ENCODE assay signal across 13 cellular contexts in the genomic region with DNA sequence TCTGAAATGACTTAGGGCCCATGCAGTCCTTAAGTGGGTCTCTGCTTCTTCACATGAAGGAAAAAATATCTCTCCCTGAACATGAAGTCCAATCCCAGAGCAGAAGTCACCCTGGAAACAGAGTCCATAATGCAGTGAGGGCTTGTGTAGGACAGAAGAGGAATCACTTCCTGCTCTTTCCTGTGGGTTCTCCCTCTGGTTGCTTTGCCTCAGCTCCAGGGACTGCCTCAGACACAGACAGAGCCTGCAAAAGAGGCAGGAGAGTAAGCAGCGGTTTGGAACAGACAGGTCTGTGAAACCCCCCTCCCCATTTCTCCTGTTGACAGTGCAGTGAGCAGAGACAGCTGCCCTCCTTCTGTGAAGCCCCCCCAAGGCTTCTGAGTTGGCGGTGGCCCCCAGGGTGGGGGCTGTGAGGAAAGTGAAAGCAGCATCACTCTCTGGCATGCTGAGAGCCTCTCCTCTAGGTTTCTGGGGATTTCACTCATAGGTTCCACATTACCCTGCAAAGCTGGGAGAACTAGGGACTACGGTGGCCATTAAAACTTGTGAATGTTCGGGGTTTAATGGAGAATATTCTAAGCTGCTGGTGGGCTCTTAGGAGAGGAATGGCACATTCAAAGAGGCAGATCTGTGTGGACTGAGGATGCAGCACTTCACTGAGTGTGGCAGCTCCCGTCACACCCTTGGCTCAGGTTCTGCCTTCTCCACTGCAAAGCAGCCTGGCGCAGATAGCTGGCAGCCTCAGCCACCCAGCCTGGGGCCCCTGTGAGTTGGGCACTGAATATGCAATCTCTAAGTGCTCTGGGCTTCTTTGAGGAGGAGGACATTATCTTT. TPM values are rescaled to one million over a fixed set of nuclear protein-coding genes. Genes with fewer than 3 reads are reported as not detected.
DNase-seq lines count a peak whose midpoint lies in the region; ATAC-seq, FAIRE-seq and TF ChIP-seq lines count a peak whose summit lies in the region.
"Had no signal": no experiment of that assay in that cellular context is flagged by ENCODE, and none has a peak within 500 bp of the region (broad histone marks: within the 10 kb centered on the region; RNA-seq: fewer than 3 reads in every experiment).

No MANE protein-coding gene starts in this region.

- H3K9me3 ChIP-seq in heart left ventricle (peaks cover 0 to under 1% (median 0%) of the 10 kb centered on the region in 12 donors), sigmoid colon (no peaks in the 10 kb centered on the region)
- H3K9me3 ChIP-seq: BLaER1 had no signal

- DNase-seq in G401 (ENCODE audit: low spot score) (peak; percentile 86), heart left ventricle (peak in 4 of 5 donors; percentile 38 to 76 (median 70)), sigmoid colon (no peak), NCI-H2196 treated with DMSO at 0.1 percent for 48 hours (lab: John Stamatoyannopoulos, UW; ENCODE audit: unreplicated experiment) (no peak), LoVo (ENCODE audit: low spot score) (no peak), GM19239 (ENCODE audit: insufficient read length, low spot score) (no peak)
- DNase-seq in activated T-helper 2 cell treated with anti-CD3 and anti-CD28 coated beads, Interferon-gamma antibody, Interleukin-2, Interleukin-4, amounts not matched to agents 10 μg/mL and 5 μg/mL and 100 μg/mL, durations not matched to agents 14 hours and 24 hours and 36 hours (ENCODE audit: low spot score) = peak; percentile 3
- DNase-seq: activated T-cell treated with anti-CD3 and anti-CD28 coated beads, Interleukin-2, amount 50 U/mL, for 24 hours; erythroblast; stimulated activated CD4-positive, alpha-beta T cell treated with anti-CD3 and anti-CD28 coated beads, Interleukin-12 subunit alpha, Interleukin-12 subunit beta, amount 100 ng/mL, for 4 hours had no signal

- peaks cover 0 to 53% (median 28%) of the 10 kb centered on the region in 12 donors for H3K4me1 ChIP-seq in heart left ventricle
- H3K4me1 ChIP-seq in sigmoid colon = peaks cover 0 to 24% (median 16%) of the 10 kb centered on the region in 4 donors

- no peak overlapping the region for H3K27ac Mint-ChIP-seq in activated T-helper 2 cell treated with anti-CD3 and anti-CD28 coated beads, Interferon-gamma antibody, Interleukin-2, Interleukin-4, amounts not matched to agents 10 μg/mL and 5 μg/mL and 100 μg/mL, durations not matched to agents 14 hours and 24 hours and 36 hours
- H3K27ac Mint-ChIP-seq: activated T-cell treated with anti-CD3 and anti-CD28 coated beads, Interleukin-2, amount 50 U/mL, for 24 hours had no signal

- TF ChIP-seq POLR2A in heart left ventricle (IDR thresholded peaks at IDR 0.05) = no peak
- TF ChIP-seq POLR2A in sigmoid colon (IDR thresholded peaks at IDR 0.05) = no peak

- no peaks in the 10 kb centered on the region for H3K36me3 ChIP-seq in heart left ventricle
- no peaks in the 10 kb centered on the region for H3K36me3 ChIP-seq in sigmoid colon
- H3K36me3 ChIP-seq: BLaER1 had no signal

- intact Hi-C loops in activated T-helper 2 cell treated with anti-CD3 and anti-CD28 coated beads, Interferon-gamma antibody, Interleukin-2, Interleukin-4, amounts not matched to agents 10 μg/mL and 5 μg/mL and 100 μg/mL, durations not matched to agents 14 hours and 24 hours and 36 hours (cut with micrococcal nuclease) = no loop called here
- intact Hi-C loops in heart left ventricle (cut with DNase I) (no loop called here), sigmoid colon (cut with DNase I) (loop anchor here (10.0 kb wide), 1 partner anchor 211 kb away; the partner anchor contains the start of gene ATP1A1)

- WGBS in heart left ventricle, 4 donors = 37 to 47% (median 40%) methylated on average over 6 of the region's 6 CpGs
- 53 to 65% methylated on average over 6 of the region's 6 CpGs for WGBS in sigmoid colon, 2 donors

- in situ Hi-C loops in G401 (cut with HindIII; ENCODE audit: low sequenced_read_pairs) = no loop called here

- no peak overlapping the region for H3K4me3 Mint-ChIP-seq in activated T-helper 2 cell treated with anti-CD3 and anti-CD28 coated beads, Interferon-gamma antibody, Interleukin-2, Interleukin-4, amounts not matched to agents 10 μg/mL and 5 μg/mL and 100 μg/mL, durations not matched to agents 14 hours and 24 hours and 36 hours (ENCODE audit: low read depth)
- H3K4me3 Mint-ChIP-seq: activated T-cell treated with anti-CD3 and anti-CD28 coated beads, Interleukin-2, amount 50 U/mL, for 24 hours had no signal

- peaks cover 6% of the 10 kb centered on the region for H3K4me1 Mint-ChIP-seq in activated T-helper 2 cell treated with anti-CD3 and anti-CD28 coated beads, Interferon-gamma antibody, Interleukin-2, Interleukin-4, amounts not matched to agents 10 μg/mL and 5 μg/mL and 100 μg/mL, durations not matched to agents 14 hours and 24 hours and 36 hours (ENCODE audit: low read depth)

- H3K27me3 ChIP-seq in heart left ventricle = no peaks in the 10 kb centered on the region
- no peaks in the 10 kb centered on the region for H3K27me3 ChIP-seq in sigmoid colon
- H3K27me3 ChIP-seq: BLaER1 had no signal

- FAIRE-seq in GM19239 (lab: Jason Lieb, UNC) = no peak

- ATAC-seq in heart left ventricle (peak; percentile 48 to 71 (median 66)), GM21786 (IDR thresholded peaks at IDR 0.05; ENCODE audit: unreplicated experiment) (no peak)

- H3K27me3 Mint-ChIP-seq in activated T-helper 2 cell treated with anti-CD3 and anti-CD28 coated beads, Interferon-gamma antibody, Interleukin-2, Interleukin-4, amounts not matched to agents 10 μg/mL and 5 μg/mL and 100 μg/mL, durations not matched to agents 14 hours and 24 hours and 36 hours (ENCODE audit: low read depth) = peaks cover 14% of the 10 kb centered on the region
- H3K27me3 Mint-ChIP-seq: activated T-cell treated with anti-CD3 and anti-CD28 coated beads, Interleukin-2, amount 50 U/mL, for 24 hours had no signal

- no peak for TF ChIP-seq CTCF in heart left ventricle (IDR thresholded peaks at IDR 0.05)
- no peak for TF ChIP-seq CTCF in sigmoid colon (IDR thresholded peaks at IDR 0.05)

- TF ChIP-seq EP300 in sigmoid colon (IDR thresholded peaks at IDR 0.05) = no peak

- no peaks in the 10 kb centered on the region for H3K9me3 Mint-ChIP-seq in activated T-helper 2 cell treated with anti-CD3 and anti-CD28 coated beads, Interferon-gamma antibody, Interleukin-2, Interleukin-4, amounts not matched to agents 10 μg/mL and 5 μg/mL and 100 μg/mL, durations not matched to agents 14 hours and 24 hours and 36 hours
- H3K9me3 Mint-ChIP-seq: activated T-cell treated with anti-CD3 and anti-CD28 coated beads, Interleukin-2, amount 50 U/mL, for 24 hours had no signal

- H3K36me3 Mint-ChIP-seq in activated T-helper 2 cell treated with anti-CD3 and anti-CD28 coated beads, Interferon-gamma antibody, Interleukin-2, Interleukin-4, amounts not matched to agents 10 μg/mL and 5 μg/mL and 100 μg/mL, durations not matched to agents 14 hours and 24 hours and 36 hours (ENCODE audit: low read depth) = no peaks in the 10 kb centered on the region

- H3K27ac ChIP-seq in heart left ventricle (peak overlapping the region in 11 of 12 donors; percentile 4 to 86 (median 58)), sigmoid colon (peak overlapping the region; percentile 33 to 66 (median 52))
- H3K27ac ChIP-seq: BLaER1, RWPE1 had no signal

- H3K4me3 ChIP-seq in heart left ventricle = peak overlapping the region in 1 of 12 donors; percentile 13
- H3K4me3 ChIP-seq in sigmoid colon = no peak overlapping the region
- H3K4me3 ChIP-seq: BLaER1 had no signal

RNA-seq across cellular contexts. Expression of gene MAB21L3, which starts 53.1 kb away (rescaled TPM):
- total RNA-seq in G401 (2014; rRNA removed; shearing (Covaris generic)) = not detected in 2 replicates
- not detected in 2 replicates for total RNA-seq in activated T-helper 2 cell treated with anti-CD3 and anti-CD28 coated beads, Interferon-gamma antibody, Interleukin-2, Interleukin-4, amounts not matched to agents 10 μg/mL and 5 μg/mL and 100 μg/mL, durations not matched to agents 14 hours and 24 hours and 36 hours
- total RNA-seq in heart left ventricle = under 1 TPM in 2 of 9 donors, not detected in 7; 0.08 to 0.15 TPM
- under 1 TPM in 1 of 2 donors, not detected in 1; 0.04 TPM for polyA plus RNA-seq in heart left ventricle
- under 1 TPM in 2 of 4 donors, not detected in 2; under 0.01 to 0.28 TPM for total RNA-seq in sigmoid colon
- polyA plus RNA-seq in sigmoid colon = 1 to 10 TPM; 1.1 to 2.3 (median 1.2) TPM

Comparison
In these comparisons a context has a peak if more than half of its experiments do, and no peak if none do; other contexts are left out.
1. DNase-seq: peak in G401 (single experiment), activated T-helper 2 cell treated with anti-CD3 and anti-CD28 coated beads, Interferon-gamma antibody, Interleukin-2, Interleukin-4, amounts not matched to agents 10 μg/mL and 5 μg/mL and 100 μg/mL, durations not matched to agents 14 hours and 24 hours and 36 hours (single experiment) and heart left ventricle (4 of 5); none in sigmoid colon (single experiment), NCI-H2196 treated with DMSO at 0.1 percent for 48 hours (single experiment), LoVo (single experiment) and GM19239 (single experiment).